Comparison of ENCODE assay signal across 24 cellular contexts in the genomic region with DNA sequence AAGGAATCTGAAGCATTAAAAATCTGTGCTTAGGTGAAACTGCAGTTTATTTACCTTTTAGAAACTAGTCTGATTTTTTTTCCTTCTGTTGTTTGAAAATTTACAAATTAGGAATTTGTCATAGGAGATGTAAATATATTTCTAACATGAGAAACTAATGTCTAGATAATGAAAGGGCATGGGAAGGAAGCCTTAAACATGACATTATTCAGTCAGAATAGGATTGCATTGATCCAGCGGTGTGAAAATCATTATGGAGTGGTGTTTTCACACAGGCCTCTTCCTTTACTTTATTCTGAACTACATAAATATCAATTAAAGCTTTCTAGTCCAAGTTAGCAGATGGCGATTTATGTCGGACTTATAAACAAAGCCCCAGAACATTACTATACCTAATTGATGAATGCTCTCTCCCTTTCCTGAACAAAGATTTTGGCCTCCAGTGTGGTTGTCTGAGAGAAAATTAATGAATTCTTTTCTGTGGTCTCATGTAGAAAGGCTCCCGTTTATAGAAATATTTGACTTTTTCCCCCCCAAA. TPM values are rescaled to one million over a fixed set of nuclear protein-coding genes. Genes with fewer than 3 reads are reported as not detected.
A peak's percentile ranks its signal among the peaks of the same experiment; 100 is the strongest.
DNase-seq lines count a peak whose midpoint lies in the region; ATAC-seq, FAIRE-seq and TF ChIP-seq lines count a peak whose summit lies in the region.
"Had no signal": no experiment of that assay in that cellular context is flagged by ENCODE, and none has a peak within 500 bp of the region (broad histone marks: within the 10 kb centered on the region; RNA-seq: fewer than 3 reads in every experiment).

No MANE protein-coding gene starts in this region.

- H3K4me1 Mint-ChIP-seq in mesothelial cell of epicardium, result peaks cover 27% of the 10 kb centered on the region
- H3K4me1 Mint-ChIP-seq in progenitor cell of endocrine pancreas (ENCODE audit: low read depth), result peaks cover 76% of the 10 kb centered on the region
- H3K4me1 Mint-ChIP-seq: IgD-negative memory B cell had no signal

- TF ChIP-seq CTCF in D721Med (IDR thresholded peaks at IDR 0.05; ENCODE audit: insufficient read depth, missing control alignments), result no peak
- TF ChIP-seq CTCF in mesothelial cell of epicardium (IDR thresholded peaks at IDR 0.05; ENCODE audit: unreplicated experiment), result no peak
- TF ChIP-seq CTCF in progenitor cell of endocrine pancreas (IDR thresholded peaks at IDR 0.05; ENCODE audit: unreplicated experiment), result no peak

- H3K9me3 Mint-ChIP-seq in mesothelial cell of epicardium (no peaks in the 10 kb centered on the region), progenitor cell of endocrine pancreas (ENCODE audit: low read depth) (no peaks in the 10 kb centered on the region)
- H3K9me3 Mint-ChIP-seq: CD4-positive, CD25-positive, alpha-beta regulatory T cell; IgD-negative memory B cell had no signal

- H3K4me3 Mint-ChIP-seq in mesothelial cell of epicardium (no peak overlapping the region), progenitor cell of endocrine pancreas (ENCODE audit: low read depth) (no peak overlapping the region)
- H3K4me3 Mint-ChIP-seq: IgD-negative memory B cell had no signal

- H3K27me3 Mint-ChIP-seq in mesothelial cell of epicardium (ENCODE audit: low read depth), result no peaks in the 10 kb centered on the region
- no peaks in the 10 kb centered on the region for H3K27me3 Mint-ChIP-seq in progenitor cell of endocrine pancreas
- H3K27me3 Mint-ChIP-seq: CD4-positive, CD25-positive, alpha-beta regulatory T cell; IgD-negative memory B cell had no signal

- ATAC-seq in HG02759 (IDR thresholded peaks at IDR 0.05; ENCODE audit: unreplicated experiment) (no peak), HG02642 (IDR thresholded peaks at IDR 0.05; ENCODE audit: poor library complexity, unreplicated experiment) (no peak)
- ATAC-seq: GM12878 had no signal

- H3K36me3 Mint-ChIP-seq in mesothelial cell of epicardium (peaks cover 4% of the 10 kb centered on the region), progenitor cell of endocrine pancreas (ENCODE audit: insufficient read depth) (peaks cover 7% of the 10 kb centered on the region)

- H3K27ac Mint-ChIP-seq in mesothelial cell of epicardium (peak overlapping the region; percentile 56), progenitor cell of endocrine pancreas (peak overlapping the region; percentile 84)

- DNase-seq in D721Med (ENCODE audit: insufficient read length, low spot score) (no peak), NCI-H446 treated with DMSO at 0.1 percent for 48 hours (lab: John Stamatoyannopoulos, UW) (peak; percentile 72), mesothelial cell of epicardium (ENCODE audit: low spot score in 2 of 2, unreplicated experiment in 2 of 2) (no peak), progenitor cell of endocrine pancreas (ENCODE audit: low spot score, unreplicated experiment) (no peak), NCI-H1092 treated with DMSO at 0.1 percent for 48 hours (lab: John Stamatoyannopoulos, UW) (no peak)
- DNase-seq: CD4-positive, CD25-positive, alpha-beta regulatory T cell; DMS79; EL; GDM1; GM23248; H7; MM.1S; NCI-H1417 treated with DMSO at 0.1 percent for 48 hours; NCI-H1694 treated with DMSO at 0.1 percent for 48 hours; NCI-H2227 treated with DMSO at 0.1 percent for 48 hours; NCI-H510A; SK-N-SH; SW 1271 had no signal

- FAIRE-seq in D721Med (lab: Jason Lieb, UNC), result peak; percentile 11
- FAIRE-seq: A204.1, GM12878, GM19239 had no signal

RNA-seq across cellular contexts. Expression of gene FNDC3B, which starts 37.9 kb away (rescaled TPM):
- total RNA-seq in mesothelial cell of epicardium, result 123 to 131 TPM (median 123 TPM) in 3 replicates
- 158 and 161 TPM in 2 replicates for total RNA-seq in progenitor cell of endocrine pancreas
